Comparison of ENCODE assay signal across 10 cellular contexts in genomic region chr5:93915142-93915553, GRCh38.
DNase-seq lines count a peak whose midpoint lies in the region; ATAC-seq and TF ChIP-seq lines count a peak whose summit lies in the region.
"Had no signal": no experiment of that assay in that cellular context is flagged by ENCODE, and none has a peak within 500 bp of the region (broad histone marks: within the 10 kb centered on the region; RNA-seq: fewer than 3 reads in every experiment).

No MANE protein-coding gene starts in this region.

- peak; percentile 48 for TF ChIP-seq CTCF in cardiac fibroblast (IDR thresholded peaks at IDR 0.05; ENCODE audit: low read depth, low read length)

- H3K4me3 ChIP-seq in cardiac fibroblast (replicated peaks in 1 of 2; ENCODE audit: low read depth in 2 of 2, low read length in 2 of 2) = no peak overlapping the region
- H3K4me3 ChIP-seq: BLaER1 treated with 17β-estradiol and CSF1 and Interleukin-3, amounts not matched to agents 10 nM and 100 nM had no signal

- peak; percentile 68 for ATAC-seq in GM21619 (IDR thresholded peaks at IDR 0.05; ENCODE audit: unreplicated experiment)

- DNase-seq in NCI-H1105 treated with DMSO at 0.1 percent for 48 hours (lab: John Stamatoyannopoulos, UW) (peak; percentile 22), NCI-H1105 (lab: John Stamatoyannopoulos, UW) (no peak), NCI-H2227 (lab: John Stamatoyannopoulos, UW; ENCODE audit: unreplicated experiment) (peak; percentile 82), cardiac fibroblast (ENCODE audit: low read depth in 2 of 2) (peak; percentile 74 to 82), midbrain (lab: John Stamatoyannopoulos, UW) (peak; percentile 57), DMS79 (lab: John Stamatoyannopoulos, UW) (no peak)
- no peak for DNase-seq in activated CD4-positive, CD25-positive, alpha-beta regulatory T cell treated with anti-CD3 and anti-CD28 coated beads, Interleukin-2, amount 50 U/mL, for 72 hours
- DNase-seq: activated T-cell treated with anti-CD3 and anti-CD28 coated beads, Interleukin-2, amount 50 U/mL, for 72 hours had no signal

Comparison
In these comparisons a context has a peak if more than half of its experiments do, and no peak if none do; other contexts are left out.
1. DNase-seq: peak in NCI-H1105 treated with DMSO at 0.1 percent for 48 hours (single experiment), NCI-H2227 (single experiment), cardiac fibroblast (2 of 2) and midbrain (single experiment); none in NCI-H1105 (single experiment), DMS79 (single experiment) and activated CD4-positive, CD25-positive, alpha-beta regulatory T cell treated with anti-CD3 and anti-CD28 coated beads, Interleukin-2, amount 50 U/mL, for 72 hours (single experiment).